13 cellular contexts compared by ENCODE assay signal in the genomic region with DNA sequence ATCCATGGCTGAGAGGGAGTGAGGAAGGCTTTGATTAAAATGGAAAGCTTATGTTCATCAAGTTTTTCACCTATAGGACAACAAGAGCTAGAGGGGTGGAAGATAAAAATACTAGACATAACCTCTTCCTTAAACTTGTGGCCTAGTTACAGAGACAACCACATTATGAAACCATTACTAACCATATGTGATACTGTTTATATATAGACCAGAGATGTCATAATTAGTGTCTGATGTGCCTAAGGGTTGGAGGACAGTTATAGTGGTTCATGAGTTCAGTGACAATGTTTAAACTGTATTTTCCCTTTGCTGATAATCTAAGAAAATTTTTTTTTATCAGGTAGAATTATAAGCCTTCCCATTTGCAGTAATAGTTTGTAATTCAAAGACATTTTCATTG. TPM values are rescaled to one million over a fixed set of nuclear protein-coding genes. Genes with fewer than 3 reads are reported as not detected.
DNase-seq lines count a peak whose midpoint lies in the region; ATAC-seq and TF ChIP-seq lines count a peak whose summit lies in the region.
"Had no signal": no experiment of that assay in that cellular context is flagged by ENCODE, and none has a peak within 500 bp of the region (broad histone marks: within the 10 kb centered on the region; RNA-seq: fewer than 3 reads in every experiment).

No MANE protein-coding gene starts in this region.

- H3K4me3 Mint-ChIP-seq in T-helper 17 cell: no peak overlapping the region
- H3K4me3 Mint-ChIP-seq: CD8-positive, alpha-beta memory T cell; memory B cell had no signal

- no peaks in the 10 kb centered on the region for H3K36me3 ChIP-seq in BE2C
- H3K36me3 ChIP-seq: breast epithelium had no signal

- no peak overlapping the region for H3K27ac Mint-ChIP-seq in T-helper 17 cell
- H3K27ac Mint-ChIP-seq: memory B cell had no signal

- H3K4me3 ChIP-seq in BE2C (ENCODE audit: low read depth, low read length): no peak overlapping the region
- H3K4me3 ChIP-seq: breast epithelium, right lobe of liver had no signal

- peaks cover 4% of the 10 kb centered on the region for H3K36me3 Mint-ChIP-seq in T-helper 17 cell (ENCODE audit: low read depth)

- H3K9me3 ChIP-seq in T-helper 17 cell (ENCODE audit: control insufficient read depth, low read length, poor library complexity, severe bottlenecking) (no peaks in the 10 kb centered on the region), BE2C (no peaks in the 10 kb centered on the region)
- H3K9me3 ChIP-seq: right lobe of liver had no signal

- peak; percentile 99 for ATAC-seq in GM18517 (IDR thresholded peaks at IDR 0.05; ENCODE audit: unreplicated experiment)
- peak; percentile 93 for ATAC-seq in GM21447 (IDR thresholded peaks at IDR 0.05; ENCODE audit: unreplicated experiment)
- ATAC-seq in HG03066 (IDR thresholded peaks at IDR 0.05; ENCODE audit: low read depth, unreplicated experiment): peak; percentile 94
- ATAC-seq in T-helper 17 cell: peak; percentile 36
- ATAC-seq: right lobe of liver had no signal

- H3K27me3 Mint-ChIP-seq in T-helper 17 cell: no peaks in the 10 kb centered on the region
- H3K27me3 Mint-ChIP-seq: CD8-positive, alpha-beta memory T cell had no signal

- H3K4me1 Mint-ChIP-seq in T-helper 17 cell: peaks cover 7% of the 10 kb centered on the region
- H3K4me1 Mint-ChIP-seq: memory B cell had no signal

- DNase-seq in T-helper 17 cell: no peak
- DNase-seq in BE2C: no peak
- no peak for DNase-seq in hypothalamus (lab: John Stamatoyannopoulos, UW)
- DNase-seq in stimulated activated CD4-positive, alpha-beta T cell treated with anti-CD3 and anti-CD28 coated beads, Interleukin-15, amount 100 ng/mL, for 24 hours: no peak
- no peak for DNase-seq in stimulated activated CD4-positive, alpha-beta T cell treated with anti-CD3 and anti-CD28 coated beads, Interleukin-4, amount 100 ng/mL, for 1 hour
- DNase-seq: CD8-positive, alpha-beta memory T cell; right lobe of liver; T-helper 9 cell had no signal

- no peak for TF ChIP-seq CTCF in BE2C (IDR thresholded peaks at IDR 0.05; ENCODE audit: low read depth, low read length)

- H3K4me1 ChIP-seq in BE2C: no peaks in the 10 kb centered on the region
- H3K4me1 ChIP-seq: breast epithelium, right lobe of liver had no signal

- peaks cover 6% of the 10 kb centered on the region; the same call in 1 of the 2 replicates for H3K27me3 ChIP-seq in BE2C
- H3K27me3 ChIP-seq: breast epithelium, right lobe of liver had no signal

RNA-seq across cellular contexts. Expression of gene PHLDB2, which starts 23.7 kb away (rescaled TPM):
- 10 to 100 TPM; 24.4 to 28.0 TPM for total RNA-seq in T-helper 17 cell
- polyA plus RNA-seq in BE2C (2012; ENCODE audit: insufficient read depth, insufficient read length, low read depth): not detected

Comparison
In these comparisons a context has a peak if more than half of its experiments do, and no peak if none do; other contexts are left out.
1. ATAC-seq: peak in every context shown above with its lines; median percentile 99 in GM18517; 94 in HG03066; 93 in GM21447; 36 in T-helper 17 cell.